2 cellular contexts compared by ENCODE assay signal in the genomic region with DNA sequence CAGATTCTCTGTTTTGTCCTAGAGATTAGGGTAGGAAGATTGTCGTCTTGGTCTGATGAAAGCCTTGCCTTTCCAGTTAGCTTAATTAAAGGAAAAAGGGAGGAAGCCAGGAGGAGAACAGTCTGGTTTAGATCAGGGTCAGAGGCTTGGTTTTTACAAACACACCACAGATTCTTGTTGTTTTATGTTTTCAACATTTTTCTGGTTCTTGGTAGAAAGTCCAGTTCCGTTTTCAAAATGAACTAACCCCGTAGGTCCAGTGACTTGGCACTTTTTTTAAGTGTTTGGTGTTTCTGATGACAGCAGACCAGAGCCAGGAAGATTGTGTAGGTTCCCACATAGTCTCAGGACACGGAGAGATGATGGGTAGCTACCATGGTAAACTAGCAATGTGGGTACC.
TF ChIP-seq lines count a peak whose summit lies in the region.

No MANE protein-coding gene starts in this region.

TF ChIP-seq in HepG2, 621 proteins besides CTCF, POLR2A, EP300 and RAD21 (continued from another document):
- TF ChIP-seq, protein P1, sequence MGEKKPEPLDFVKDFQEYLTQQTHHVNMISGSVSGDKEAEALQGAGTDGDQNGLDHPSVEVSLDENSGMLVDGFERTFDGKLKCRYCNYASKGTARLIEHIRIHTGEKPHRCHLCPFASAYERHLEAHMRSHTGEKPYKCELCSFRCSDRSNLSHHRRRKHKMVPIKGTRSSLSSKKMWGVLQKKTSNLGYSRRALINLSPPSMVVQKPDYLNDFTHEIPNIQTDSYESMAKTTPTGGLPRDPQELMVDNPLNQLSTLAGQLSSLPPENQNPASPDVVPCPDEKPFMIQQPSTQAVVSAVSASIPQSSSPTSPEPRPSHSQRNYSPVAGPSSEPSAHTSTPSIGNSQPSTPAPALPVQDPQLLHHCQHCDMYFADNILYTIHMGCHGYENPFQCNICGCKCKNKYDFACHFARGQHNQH (CRISPR knock-in tag; IDR thresholded peaks at IDR 0.05) = no peak
- TF ChIP-seq HNRNPK (IDR thresholded peaks at IDR 0.05; ENCODE audit: low read depth, low read length, poor library complexity, severe bottlenecking) (no peak), ZBTB21 (CRISPR knock-in tag; IDR thresholded peaks at IDR 0.05) (no peak), ZSCAN12 (CRISPR knock-in tag; IDR thresholded peaks at IDR 0.05) (no peak)

TF ChIP-seq in GM12878, 131 proteins besides CTCF, POLR2A, EP300 and RAD21 (continued from another document):
- TF ChIP-seq, protein P2, sequence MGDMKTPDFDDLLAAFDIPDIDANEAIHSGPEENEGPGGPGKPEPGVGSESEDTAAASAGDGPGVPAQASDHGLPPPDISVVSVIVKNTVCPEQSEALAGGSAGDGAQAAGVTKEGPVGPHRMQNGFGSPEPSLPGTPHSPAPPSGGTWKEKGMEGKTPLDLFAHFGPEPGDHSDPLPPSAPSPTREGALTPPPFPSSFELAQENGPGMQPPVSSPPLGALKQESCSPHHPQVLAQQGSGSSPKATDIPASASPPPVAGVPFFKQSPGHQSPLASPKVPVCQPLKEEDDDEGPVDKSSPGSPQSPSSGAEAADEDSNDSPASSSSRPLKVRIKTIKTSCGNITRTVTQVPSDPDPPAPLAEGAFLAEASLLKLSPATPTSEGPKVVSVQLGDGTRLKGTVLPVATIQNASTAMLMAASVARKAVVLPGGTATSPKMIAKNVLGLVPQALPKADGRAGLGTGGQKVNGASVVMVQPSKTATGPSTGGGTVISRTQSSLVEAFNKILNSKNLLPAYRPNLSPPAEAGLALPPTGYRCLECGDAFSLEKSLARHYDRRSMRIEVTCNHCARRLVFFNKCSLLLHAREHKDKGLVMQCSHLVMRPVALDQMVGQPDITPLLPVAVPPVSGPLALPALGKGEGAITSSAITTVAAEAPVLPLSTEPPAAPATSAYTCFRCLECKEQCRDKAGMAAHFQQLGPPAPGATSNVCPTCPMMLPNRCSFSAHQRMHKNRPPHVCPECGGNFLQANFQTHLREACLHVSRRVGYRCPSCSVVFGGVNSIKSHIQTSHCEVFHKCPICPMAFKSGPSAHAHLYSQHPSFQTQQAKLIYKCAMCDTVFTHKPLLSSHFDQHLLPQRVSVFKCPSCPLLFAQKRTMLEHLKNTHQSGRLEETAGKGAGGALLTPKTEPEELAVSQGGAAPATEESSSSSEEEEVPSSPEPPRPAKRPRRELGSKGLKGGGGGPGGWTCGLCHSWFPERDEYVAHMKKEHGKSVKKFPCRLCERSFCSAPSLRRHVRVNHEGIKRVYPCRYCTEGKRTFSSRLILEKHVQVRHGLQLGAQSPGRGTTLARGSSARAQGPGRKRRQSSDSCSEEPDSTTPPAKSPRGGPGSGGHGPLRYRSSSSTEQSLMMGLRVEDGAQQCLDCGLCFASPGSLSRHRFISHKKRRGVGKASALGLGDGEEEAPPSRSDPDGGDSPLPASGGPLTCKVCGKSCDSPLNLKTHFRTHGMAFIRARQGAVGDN (IDR thresholded peaks at IDR 0.05) = no peak
- TF ChIP-seq SPI1 (IDR thresholded peaks at IDR 0.05; ENCODE audit: borderline replicate concordance, insufficient read depth, low read depth, low read length) = peak; percentile 39
